10 cellular contexts compared by ENCODE assay signal in genomic region chr20:17875106-17875980, GRCh38.
DNase-seq lines count a peak whose midpoint lies in the region; ATAC-seq, FAIRE-seq and TF ChIP-seq lines count a peak whose summit lies in the region.
"Had no signal": no experiment of that assay in that cellular context is flagged by ENCODE, and none has a peak within 500 bp of the region (broad histone marks: within the 10 kb centered on the region; RNA-seq: fewer than 3 reads in every experiment).

No MANE protein-coding gene starts in this region.

- TF ChIP-seq POLR2A in gastrocnemius medialis (IDR thresholded peaks at IDR 0.05) (no peak), H54 (IDR thresholded peaks at IDR 0.05; ENCODE audit: low read depth, low read length) (no peak)

- H3K27me3 ChIP-seq in ascending aorta, result no peaks in the 10 kb centered on the region
- H3K27me3 ChIP-seq in iPS-15b (ENCODE audit: control insufficient read depth, insufficient read depth, low read length), result no peaks in the 10 kb centered on the region
- H3K27me3 ChIP-seq in gastrocnemius medialis, result peaks cover 0 to 8% (median 4%) of the 10 kb centered on the region in 3 donors
- no peaks in the 10 kb centered on the region for H3K27me3 ChIP-seq in HAP-1 (ENCODE audit: low read depth)

- H3K27ac ChIP-seq in ascending aorta (peak overlapping the region in 1 of 2 donors; percentile 7), gastrocnemius medialis (no peak overlapping the region)

- H3K36me3 ChIP-seq in ascending aorta (no peaks in the 10 kb centered on the region), iPS-15b (ENCODE audit: control insufficient read depth, insufficient read depth, low read length) (no peaks in the 10 kb centered on the region), gastrocnemius medialis (no peaks in the 10 kb centered on the region), HAP-1 (replicated peaks) (no peaks in the 10 kb centered on the region)

- no peak for TF ChIP-seq CTCF in ascending aorta (IDR thresholded peaks at IDR 0.05)
- TF ChIP-seq CTCF in gastrocnemius medialis (IDR thresholded peaks at IDR 0.05 in 4 of 5, conservative IDR thresholded peaks at IDR 0.05 in 1 of 5), result no peak

- DNase-seq in G401 (ENCODE audit: low spot score) (peak; percentile 11), ascending aorta (ENCODE audit: low spot score in 2 of 2) (peak; percentile 34 to 86), gastrocnemius medialis (peak in 1 of 2 donors; percentile 52), NCI-H510A treated with DMSO at 0.1 percent for 48 hours (lab: John Stamatoyannopoulos, UW) (no peak), HAP-1 (ENCODE audit: low spot score in 2 of 2) (no peak), DMS153 (lab: John Stamatoyannopoulos, UW) (no peak), H54 (ENCODE audit: insufficient read length, low spot score) (no peak)
- DNase-seq: activated naive CD8-positive, alpha-beta T cell treated with anti-CD3 and anti-CD28 coated beads, Interleukin-2, amount 50 U/mL, for 24 hours had no signal

- peak overlapping the region in 1 of 2 donors; percentile 29 for H3K4me3 ChIP-seq in ascending aorta
- no peak overlapping the region for H3K4me3 ChIP-seq in iPS-15b (ENCODE audit: low read depth, low read length)
- no peak overlapping the region for H3K4me3 ChIP-seq in gastrocnemius medialis
- H3K4me3 ChIP-seq in HAP-1, result no peak overlapping the region

- in situ Hi-C loops in G401 (cut with HindIII; ENCODE audit: low sequenced_read_pairs), result no loop called here
- in situ Hi-C loops in gastrocnemius medialis (cut with MboI; ENCODE audit: low sequenced_read_pairs in 4 of 4), result loop anchor here in 1 of 4 donors (25.0 kb wide), 1 partner anchor 188 kb away; the partner anchor contains the start of genes BANF2 and RRBP1
- in situ Hi-C loops in HAP-1 (cut with MboI; ENCODE audit: low sequenced_read_pairs), result no loop called here

- H3K4me1 ChIP-seq in ascending aorta (peaks cover 12 to 26% of the 10 kb centered on the region in 2 donors), iPS-15b (ENCODE audit: control insufficient read depth, insufficient read depth, low read length) (peaks cover 16% of the 10 kb centered on the region), gastrocnemius medialis (peaks cover 0 to 9% of the 10 kb centered on the region in 2 donors), HAP-1 (peaks cover 27% of the 10 kb centered on the region)

- FAIRE-seq in H54 (lab: Jason Lieb, UNC), result no peak

- peak overlapping the region; percentile 8 for H3K9ac ChIP-seq in iPS-15b (ENCODE audit: low read depth, low read length)

- intact Hi-C loops in ascending aorta (cut with DNase I) (loop anchor here (1.0 kb wide), 1 partner anchor 79 kb away; no protein-coding TSS in a partner anchor), gastrocnemius medialis (cut with DNase I; ENCODE audit: low total_unique reads) (no loop called here)

- H3K9me3 ChIP-seq in ascending aorta, result no peaks in the 10 kb centered on the region
- no peaks in the 10 kb centered on the region for H3K9me3 ChIP-seq in iPS-15b (ENCODE audit: control insufficient read depth, insufficient read depth, low read length)
- no peaks in the 10 kb centered on the region for H3K9me3 ChIP-seq in gastrocnemius medialis
- no peaks in the 10 kb centered on the region for H3K9me3 ChIP-seq in HAP-1

- peak; percentile 42 to 44 for ATAC-seq in gastrocnemius medialis
- ATAC-seq: activated naive CD8-positive, alpha-beta T cell treated with anti-CD3 and anti-CD28 coated beads, Interleukin-2, amount 50 U/mL, for 24 hours; Panc1 had no signal

Comparison
In these comparisons a context has a peak if more than half of its experiments do, and no peak if none do; other contexts are left out.
1. DNase-seq: peak in G401 (single experiment) and ascending aorta (2 of 2); none in NCI-H510A treated with DMSO at 0.1 percent for 48 hours (single experiment), HAP-1 (0 of 2), DMS153 (single experiment) and H54 (single experiment).